20 cellular contexts compared by ENCODE assay signal in genomic region chr7:128036226-128036940, GRCh38. TPM values are rescaled to one million over a fixed set of nuclear protein-coding genes. Genes with fewer than 3 reads are reported as not detected.
DNase-seq lines count a peak whose midpoint lies in the region; ATAC-seq, FAIRE-seq and TF ChIP-seq lines count a peak whose summit lies in the region.
"Had no signal": no experiment of that assay in that cellular context is flagged by ENCODE, and none has a peak within 500 bp of the region (broad histone marks: within the 10 kb centered on the region; RNA-seq: fewer than 3 reads in every experiment).

No MANE protein-coding gene starts in this region.

- no peak overlapping the region for H3K4me3 ChIP-seq in brain microvascular endothelial cell (ENCODE audit: low read depth, low read length)
- H3K4me3 ChIP-seq: mucosa of descending colon, thoracic aorta had no signal

- in situ Hi-C loops in brain microvascular endothelial cell (cut with HindIII; ENCODE audit: low pct_ligation_motif_present, low sequenced_read_pairs): no loop called here

- DNase-seq in DMS79 treated with DMSO at 0.1 percent for 48 hours (lab: John Stamatoyannopoulos, UW) (peak; percentile 43), NK-92 (lab: John Stamatoyannopoulos, UW; ENCODE audit: unreplicated experiment) (no peak), dermis blood vessel endothelial cell (no peak), brain microvascular endothelial cell (no peak), frontal cortex (ENCODE audit: low spot score in 2 of 2) (no peak)
- DNase-seq: 8988T; activated T-cell treated with anti-CD3 and anti-CD28 coated beads for 4 hours; CD4-positive, CD25-positive, alpha-beta regulatory T cell; glutamatergic neuron; kidney glomerular epithelial cell; mucosa of descending colon; NCI-H524 treated with DMSO at 0.1 percent for 48 hours; stimulated activated CD4-positive, alpha-beta T cell treated with anti-CD3 and anti-CD28 coated beads, Interleukin-15, amount 100 ng/mL, for 24 hours; T-cell had no signal

- no peaks in the 10 kb centered on the region for H3K27me3 ChIP-seq in brain microvascular endothelial cell (replicated peaks)

- no peak overlapping the region for H3K27ac ChIP-seq in brain microvascular endothelial cell
- H3K27ac ChIP-seq: thoracic aorta had no signal

- FAIRE-seq in frontal cortex (lab: Jason Lieb, UNC): no peak
- FAIRE-seq: RCC 7860 had no signal

- TF ChIP-seq CTCF in brain microvascular endothelial cell (IDR thresholded peaks at IDR 0.05; ENCODE audit: low read depth, low read length, missing control alignments): no peak

- peaks cover 3% of the 10 kb centered on the region for H3K36me3 ChIP-seq in brain microvascular endothelial cell (replicated peaks)
- H3K36me3 ChIP-seq: thoracic aorta had no signal

- ATAC-seq in GM19023 (IDR thresholded peaks at IDR 0.05; ENCODE audit: unreplicated experiment): peak; percentile 48
- peak; percentile 53 for ATAC-seq in GM21619 (IDR thresholded peaks at IDR 0.05; ENCODE audit: unreplicated experiment)
- peak; percentile 36 for ATAC-seq in HG03103 (IDR thresholded peaks at IDR 0.05; ENCODE audit: low read depth, unreplicated experiment)
- ATAC-seq: activated CD4-positive, CD25-positive, alpha-beta regulatory T cell treated with anti-CD3 and anti-CD28 coated beads, Interleukin-2, amount 50 U/mL, for 24 hours; mucosa of descending colon; T-cell had no signal

RNA-seq across cellular contexts. Expression of gene LRRC4, which starts 5.1 kb away (rescaled TPM):
- total RNA-seq in dermis blood vessel endothelial cell (1.0 and 1.2 TPM in 2 replicates), frontal cortex (13.9 TPM)
- total RNA-seq: CD4-positive, CD25-positive, alpha-beta regulatory T cell had no signal
